In the genomic region with DNA sequence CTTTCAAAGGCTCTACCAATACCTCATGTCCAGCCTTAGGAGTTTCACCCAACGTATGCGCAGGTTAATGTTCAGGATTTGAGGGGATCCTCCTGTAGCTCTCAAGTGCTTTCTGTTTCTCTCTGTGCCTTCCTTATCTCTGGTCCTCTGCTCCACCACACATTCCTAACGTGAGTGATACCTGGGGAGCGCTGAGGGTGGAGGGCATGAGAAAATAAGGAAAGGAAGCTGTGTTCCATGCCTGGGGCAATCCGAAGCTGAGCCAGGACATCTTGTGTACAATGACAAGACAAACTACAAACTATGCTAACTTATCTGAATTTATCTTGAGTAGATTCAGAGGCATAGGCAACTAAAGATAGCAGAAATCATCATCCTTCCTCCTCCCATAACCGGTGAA, we compare ENCODE assay signal across 32 cellular contexts.
"Had no signal": no experiment of that assay in that cellular context is flagged by ENCODE, and none has a peak within 500 bp of the region (broad histone marks: within the 10 kb centered on the region; RNA-seq: fewer than 3 reads in every experiment).

No MANE protein-coding gene starts in this region.

- H3K27ac Mint-ChIP-seq: dendritic cell treated with granulocyte-macrophage colony-stimulating factor and Interleukin-4, amounts not matched to agents 40 ng/mL and 50 ng/mL, for 4 days; immature natural killer cell; memory B cell; mesothelial cell of epicardium; naive thymus-derived CD4-positive, alpha-beta T cell; nephron; stimulated activated effector memory CD8-positive, alpha-beta T cell treated with anti-CD3 and anti-CD28 coated beads, Interleukin-12 subunit alpha, Interleukin-12 subunit beta, amount 100 ng/mL, for 72 hours had no signal

- H3K4me1 ChIP-seq: colonic mucosa, esophagus muscularis mucosa, foreskin keratinocyte, gastroesophageal sphincter, heart right ventricle, psoas muscle, sigmoid colon, testis, tibial artery, upper lobe of left lung had no signal

- FAIRE-seq: endothelial cell of umbilical vein, keratinocyte, urothelium cell line had no signal

- H3K36me3 ChIP-seq: colonic mucosa, esophagus muscularis mucosa, gastroesophageal sphincter, heart right ventricle, sigmoid colon, tibial artery, upper lobe of left lung had no signal

- H3K27ac ChIP-seq: colonic mucosa, esophagus muscularis mucosa, foreskin keratinocyte, gastroesophageal sphincter, heart right ventricle, psoas muscle, sigmoid colon, testis, tibial artery, upper lobe of left lung had no signal

- H3K27me3 Mint-ChIP-seq: dendritic cell treated with granulocyte-macrophage colony-stimulating factor and Interleukin-4, amounts not matched to agents 40 ng/mL and 50 ng/mL, for 4 days had no signal

- H3K4me3 Mint-ChIP-seq: dendritic cell treated with granulocyte-macrophage colony-stimulating factor and Interleukin-4, amounts not matched to agents 40 ng/mL and 50 ng/mL, for 4 days; immature natural killer cell; memory B cell; mesothelial cell of epicardium; naive thymus-derived CD4-positive, alpha-beta T cell; nephron; stimulated activated effector memory CD8-positive, alpha-beta T cell treated with anti-CD3 and anti-CD28 coated beads, Interleukin-12 subunit alpha, Interleukin-12 subunit beta, amount 100 ng/mL, for 72 hours had no signal

- DNase-seq: colonic mucosa; effector CD8-positive, alpha-beta T cell; foreskin keratinocyte; heart right ventricle; hippocampal formation; immature natural killer cell; left ventricle myocardium superior; mucosa of descending colon; naive thymus-derived CD4-positive, alpha-beta T cell; nucleus accumbens; posterior cingulate gyrus; psoas muscle; right cardiac atrium; sigmoid colon; stimulated activated CD4-positive, alpha-beta T cell treated with anti-CD3 and anti-CD28 coated beads, Interleukin-2, amount 100 ng/mL, for 24 hours; stimulated activated CD4-positive, alpha-beta T cell treated with anti-CD3 and anti-CD28 coated beads, Interleukin-4, amount 100 ng/mL, for 24 hours; stimulated activated naive CD8-positive, alpha-beta T cell treated with anti-CD3 and anti-CD28 coated beads, Interleukin-15, Interleukin-2, amounts not matched to agents 100 U/mL and 50 U/mL, for 24 hours; substantia nigra; testis; tibial artery; upper lobe of left lung had no signal

- ATAC-seq: foreskin keratinocyte; gastroesophageal sphincter; heart right ventricle; left ventricle myocardium superior; mucosa of descending colon; naive thymus-derived CD4-positive, alpha-beta T cell; psoas muscle; right cardiac atrium; stimulated activated effector memory CD8-positive, alpha-beta T cell treated with anti-CD3 and anti-CD28 coated beads, Interleukin-12 subunit alpha, Interleukin-12 subunit beta, amount 100 ng/mL, for 72 hours; stimulated activated naive CD8-positive, alpha-beta T cell treated with anti-CD3 and anti-CD28 coated beads, Interleukin-15, Interleukin-2, amounts not matched to agents 100 U/mL and 50 U/mL, for 24 hours had no signal

- H3K4me1 Mint-ChIP-seq: immature natural killer cell; memory B cell; mesothelial cell of epicardium; naive thymus-derived CD4-positive, alpha-beta T cell; nephron; stimulated activated effector memory CD8-positive, alpha-beta T cell treated with anti-CD3 and anti-CD28 coated beads, Interleukin-12 subunit alpha, Interleukin-12 subunit beta, amount 100 ng/mL, for 72 hours had no signal

- H3K9me3 ChIP-seq: colonic mucosa, gastroesophageal sphincter, mucosa of descending colon, psoas muscle, sigmoid colon, testis, tibial artery, upper lobe of left lung had no signal

- H3K9me3 Mint-ChIP-seq: dendritic cell treated with granulocyte-macrophage colony-stimulating factor and Interleukin-4, amounts not matched to agents 40 ng/mL and 50 ng/mL, for 4 days; memory B cell; nephron; stimulated activated effector memory CD8-positive, alpha-beta T cell treated with anti-CD3 and anti-CD28 coated beads, Interleukin-12 subunit alpha, Interleukin-12 subunit beta, amount 100 ng/mL, for 72 hours had no signal

- H3K4me3 ChIP-seq: colonic mucosa, esophagus muscularis mucosa, gastroesophageal sphincter, heart right ventricle, lung, mucosa of descending colon, psoas muscle, sigmoid colon, testis, tibial artery, upper lobe of left lung had no signal

- H3K27me3 ChIP-seq: colonic mucosa, foreskin keratinocyte, sigmoid colon, testis, upper lobe of left lung had no signal

- H3K36me3 Mint-ChIP-seq: immature natural killer cell; memory B cell; mesothelial cell of epicardium; naive thymus-derived CD4-positive, alpha-beta T cell; stimulated activated effector memory CD8-positive, alpha-beta T cell treated with anti-CD3 and anti-CD28 coated beads, Interleukin-12 subunit alpha, Interleukin-12 subunit beta, amount 100 ng/mL, for 72 hours had no signal
